In the genomic region with DNA sequence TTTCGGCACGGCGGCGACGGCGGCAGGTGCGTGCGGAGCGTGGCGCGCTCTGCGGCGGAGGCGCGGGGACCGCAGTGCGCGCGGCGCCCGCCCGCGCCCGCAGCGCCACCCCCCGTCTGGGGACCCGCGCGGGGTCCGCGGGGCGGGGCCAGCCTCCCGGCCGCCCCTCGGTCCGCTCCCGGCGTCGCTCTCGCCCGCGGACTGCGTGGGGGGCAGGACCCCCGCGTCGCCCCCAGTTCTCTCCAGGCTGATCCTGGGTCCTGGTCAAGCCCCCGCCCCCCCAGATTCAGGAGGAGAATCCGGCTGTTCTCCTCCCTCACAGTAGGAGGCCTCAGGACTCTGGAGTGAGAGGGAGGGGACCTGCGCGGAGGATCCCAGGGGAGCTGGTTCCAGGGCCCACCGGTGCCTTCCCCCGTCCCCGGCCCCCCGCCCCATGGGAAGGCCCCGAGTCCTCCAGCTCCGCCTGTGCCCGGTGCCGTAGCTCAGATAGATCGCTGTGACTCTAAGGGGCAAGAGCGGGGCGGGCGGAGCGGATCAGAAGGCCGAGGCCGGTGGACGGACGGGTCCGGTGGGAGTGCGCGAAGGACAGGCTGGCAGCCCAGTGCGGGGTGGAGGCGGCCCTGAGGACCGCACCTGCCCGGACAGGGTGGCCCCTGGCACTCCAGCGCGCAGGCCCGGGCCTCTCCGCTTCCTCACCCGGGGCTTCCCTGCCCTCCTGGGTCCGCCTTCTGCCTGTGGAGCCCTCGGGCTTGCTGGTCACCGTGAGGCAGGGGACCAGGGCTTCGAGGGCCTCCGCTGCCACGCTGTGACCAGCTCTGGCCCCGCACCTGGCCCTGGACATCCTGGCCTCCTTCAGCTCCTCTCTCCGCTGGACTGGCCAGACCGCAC, we compare ENCODE assay signal across 8 cellular contexts. TPM values are rescaled to one million over a fixed set of nuclear protein-coding genes. Genes with fewer than 3 reads are reported as not detected.
A peak's percentile ranks its signal among the peaks of the same experiment; 100 is the strongest.
DNase-seq lines count a peak whose midpoint lies in the region; ATAC-seq and TF ChIP-seq lines count a peak whose summit lies in the region.

TSS of gene RNF208 (minus strand) at position 51 of the 888 bp plus-strand sequence. CDS start 1,028 bp downstream, outside the sequence.

- peak within 1 kb of the TSS; percentile 62 for H3K9ac ChIP-seq in OCI-LY3 (ENCODE audit: low read length)

- H2AFZ ChIP-seq in OCI-LY3 (ENCODE audit: low read depth, low read length) = no peak within 1 kb of the TSS

- POLR2A ChIA-PET in A673 (lab: Charles Lee; ENCODE audit: low non-redundant PET) = no interaction called here

- CTCF ChIA-PET in A673 (lab: Charles Lee) = interaction anchor here (0.5 to 1.7 kb wide), 5 partner anchors 12 to 224 kb away, joined by 3 to 22 read pairs (median 4); no protein-coding TSS in a partner anchor

- H3K4me3 ChIP-seq in A673 (ENCODE audit: low read depth, low read length, poor library complexity, severe bottlenecking) (peak within 1 kb of the TSS; percentile 72), OCI-LY3 (ENCODE audit: low read length) (peak within 1 kb of the TSS; percentile 93), ectodermal cell (ENCODE audit: insufficient read depth, low read depth, low read length) (peak within 1 kb of the TSS; percentile 86)

- H3K27ac ChIP-seq in A673 (ENCODE audit: low read depth, low read length, poor library complexity, severe bottlenecking) = peak within 1 kb of the TSS; percentile 67
- H3K27ac ChIP-seq in OCI-LY3 (ENCODE audit: low read length) = peak within 1 kb of the TSS; percentile 14; the same call in 1 of the 2 replicates
- no peak within 1 kb of the TSS for H3K27ac ChIP-seq in ectodermal cell (ENCODE audit: insufficient read depth, low read depth, low read length, poor library complexity, severe bottlenecking)

- H3K9me3 ChIP-seq in A673 (ENCODE audit: low read depth, low read length, poor library complexity, severe bottlenecking) = no peaks in the 10 kb centered on the region
- H3K9me3 ChIP-seq in OCI-LY3 (ENCODE audit: insufficient read depth, low read length) = no peaks in the 10 kb centered on the region
- H3K9me3 ChIP-seq in ectodermal cell (ENCODE audit: control insufficient read depth, low read length) = no peaks in the 10 kb centered on the region

- no peak for DNase-seq in A673 (ENCODE audit: low spot score)
- DNase-seq in myocyte (ENCODE audit: low read depth) = peak; percentile 7
- DNase-seq in activated CD4-positive, CD25-positive, alpha-beta regulatory T cell (lab: John Stamatoyannopoulos, UW) = no peak

- WGBS in ectodermal cell, 2 experiments = 7 to 8% methylated on average over 88 of the region's 88 CpGs

- no peak for TF ChIP-seq CTCF in A673 (conservative IDR thresholded peaks at IDR 0.05; ENCODE audit: low read depth, low read length)
- no peak for TF ChIP-seq CTCF in OCI-LY3 (IDR thresholded peaks at IDR 0.05; ENCODE audit: low read depth, low read length)

- H3K4me2 ChIP-seq in OCI-LY3 (ENCODE audit: low read length) = peak within 1 kb of the TSS; percentile 75

- no peaks in the 10 kb centered on the region for H3K79me2 ChIP-seq in OCI-LY3 (ENCODE audit: low read length)

- intact Hi-C loops in A673 (cut with micrococcal nuclease; ENCODE audit: unreplicated experiment) = loop anchor here (5.0 kb wide), 1 partner anchor 430 kb away; the partner anchor contains the start of gene TMEM141

- ATAC-seq in GM19395 (IDR thresholded peaks at IDR 0.05; ENCODE audit: unreplicated experiment) = peak; percentile 10
- no peak for ATAC-seq in GM19328 (IDR thresholded peaks at IDR 0.05; ENCODE audit: unreplicated experiment)
- no peak for ATAC-seq in activated CD4-positive, CD25-positive, alpha-beta regulatory T cell treated with anti-CD3 and anti-CD28 coated beads, Interleukin-2, amount 50 U/mL, for 24 hours

- no peaks in the 10 kb centered on the region for H4K20me1 ChIP-seq in OCI-LY3 (ENCODE audit: insufficient read depth, low read length)

- H3K36me3 ChIP-seq in A673 (ENCODE audit: insufficient read depth, low read length, poor library complexity, severe bottlenecking) (no peaks in the 10 kb centered on the region), OCI-LY3 (replicated peaks; ENCODE audit: low read depth, low read length) (no peaks in the 10 kb centered on the region), ectodermal cell (ENCODE audit: control insufficient read depth, insufficient read depth, low read length) (no peaks in the 10 kb centered on the region)

- BruUV-seq in A673 (replicated peaks; lab: Mats Ljungman, UMichigan) = no TSS peak

- H3K27me3 ChIP-seq in A673 (replicated peaks; ENCODE audit: insufficient read depth, low read depth, low read length, poor library complexity) = no peaks in the 10 kb centered on the region
- no peaks in the 10 kb centered on the region for H3K27me3 ChIP-seq in OCI-LY3 (ENCODE audit: low read depth, low read length)
- peaks cover 22% of the 10 kb centered on the region for H3K27me3 ChIP-seq in ectodermal cell (ENCODE audit: control insufficient read depth, insufficient read depth, low read length, poor library complexity, severe bottlenecking)

- H3K4me1 ChIP-seq in A673 (ENCODE audit: insufficient read depth, low read length, poor library complexity, severe bottlenecking) (peaks cover 9% of the 10 kb centered on the region), OCI-LY3 (ENCODE audit: low read length) (peaks cover 12% of the 10 kb centered on the region), ectodermal cell (ENCODE audit: control insufficient read depth, insufficient read depth, low read length) (no peaks in the 10 kb centered on the region)

RNA-seq across cellular contexts. Expression of gene RNF208, which starts in this region (rescaled TPM):
- total RNA-seq in A673 (2021) = 13.7 and 20.2 TPM in 2 replicates
- 2.7 TPM for polyA plus RNA-seq in ectodermal cell (2013, experiment 1 of 4)
- polyA plus RNA-seq in ectodermal cell (2013, experiment 2 of 4) = 2.8 TPM
- polyA plus RNA-seq in ectodermal cell (2013, experiment 3 of 4) = 2.0 TPM
- 3.9 TPM for polyA plus RNA-seq in ectodermal cell (2013, experiment 4 of 4)
- 0.21 and 0.36 TPM in 2 replicates for total RNA-seq in myocyte
- polyA plus RNA-seq in myocyte (2012) = 3.7 TPM

Comparison
In these comparisons a context has a peak if more than half of its experiments do, and no peak if none do; other contexts are left out.
1. RNA of gene RNF208 (total RNA-seq): 13.7 to 20.2 TPM in A673; 0.21 to 0.36 TPM in myocyte; every median in the first group is over 10 times any median in the second.
2. Peak in every context shown above with its lines, with median percentiles within 50 percentile points of each other: H3K4me3 ChIP-seq.